17 cellular contexts compared by ENCODE assay signal in genomic region chr22:22552630-22553029, GRCh38. TPM values are rescaled to one million over a fixed set of nuclear protein-coding genes. Genes with fewer than 3 reads are reported as not detected.
DNase-seq lines count a peak whose midpoint lies in the region; ATAC-seq and TF ChIP-seq lines count a peak whose summit lies in the region.
"Had no signal": no experiment of that assay in that cellular context is flagged by ENCODE, and none has a peak within 500 bp of the region (broad histone marks: within the 10 kb centered on the region; RNA-seq: fewer than 3 reads in every experiment).

No MANE protein-coding gene starts in this region.

- H3K4me3 Mint-ChIP-seq in GM23338: no peak overlapping the region
- H3K4me3 Mint-ChIP-seq: activated T-cell treated with anti-CD3 and anti-CD28 coated beads, Interleukin-2, amount 50 U/mL, for 72 hours; stimulated activated memory B cell treated with anti-CD40 and anti-IgM and Interleukin-4, amounts not matched to agents 10 μg/mL and 1 μg/mL and 100 μg/mL, for 72 hours had no signal

- no peak overlapping the region for H3K27ac ChIP-seq in GM23338 (ENCODE audit: low read depth)
- peak overlapping the region in 1 of 2 experiments; percentile 63; a peak in 2 of 4 replicates for H3K27ac ChIP-seq in SK-N-SH (ENCODE audit: low read depth in 2 of 2, low read length in 1 of 2)
- H3K27ac ChIP-seq: BLaER1 had no signal

- no peak overlapping the region for H3K9ac ChIP-seq in SK-N-SH
- H3K9ac ChIP-seq: BLaER1 had no signal

- peak; percentile 44 for DNase-seq in D341Med (ENCODE audit: low spot score)
- peak; percentile 69 for DNase-seq in GM23338 (ENCODE audit: low spot score)
- DNase-seq in SK-N-SH: peak; percentile 80
- peak; percentile 49 for DNase-seq in iPS-NIHi11 (ENCODE audit: low spot score)
- DNase-seq in mesenteric fat pad (ENCODE audit: low spot score): no peak
- DNase-seq in Kasumi-1 (lab: John Stamatoyannopoulos, UW): no peak
- DNase-seq: activated T-cell treated with anti-CD3 and anti-CD28 coated beads, Interleukin-2, amount 50 U/mL, for 72 hours; anterior cingulate cortex; effector CD4-positive, alpha-beta T cell; NCI-H2029 treated with DMSO at 0.1 percent for 48 hours had no signal

- H3K9me3 ChIP-seq in SK-N-SH: no peaks in the 10 kb centered on the region

- ATAC-seq in GM23338 (peak; percentile 97), GM18520 (IDR thresholded peaks at IDR 0.05; ENCODE audit: unreplicated experiment) (no peak), GM18867 (IDR thresholded peaks at IDR 0.05; ENCODE audit: unreplicated experiment) (no peak)
- ATAC-seq: activated T-cell treated with anti-CD3 and anti-CD28 coated beads, Interleukin-2, amount 50 U/mL, for 72 hours; stimulated activated memory B cell treated with anti-CD40 and anti-IgM and Interleukin-4, amounts not matched to agents 10 μg/mL and 1 μg/mL and 100 μg/mL, for 72 hours had no signal

- no peak overlapping the region for H3K27ac Mint-ChIP-seq in GM23338
- H3K27ac Mint-ChIP-seq: activated T-cell treated with anti-CD3 and anti-CD28 coated beads, Interleukin-2, amount 50 U/mL, for 72 hours; stimulated activated memory B cell treated with anti-CD40 and anti-IgM and Interleukin-4, amounts not matched to agents 10 μg/mL and 1 μg/mL and 100 μg/mL, for 72 hours had no signal

- H3K27me3 Mint-ChIP-seq in GM23338 (ENCODE audit: insufficient read depth, low read depth, poor library complexity): peaks cover 85% of the 10 kb centered on the region
- H3K27me3 Mint-ChIP-seq: stimulated activated memory B cell treated with anti-CD40 and anti-IgM and Interleukin-4, amounts not matched to agents 10 μg/mL and 1 μg/mL and 100 μg/mL, for 72 hours had no signal

- H3K9me2 ChIP-seq in GM23338 (ENCODE audit: insufficient read depth) (no peaks in the 10 kb centered on the region), SK-N-SH (no peaks in the 10 kb centered on the region)

- H3K27me3 ChIP-seq in GM23338 (ENCODE audit: insufficient read depth) (peaks cover 96% of the 10 kb centered on the region), SK-N-SH (ENCODE audit: insufficient read depth) (no peaks in the 10 kb centered on the region)
- H3K27me3 ChIP-seq: BLaER1 had no signal

- no peaks in the 10 kb centered on the region; the same call in 2 of the 3 replicates for H3K36me3 Mint-ChIP-seq in GM23338 (ENCODE audit: low read depth)
- H3K36me3 Mint-ChIP-seq: stimulated activated memory B cell treated with anti-CD40 and anti-IgM and Interleukin-4, amounts not matched to agents 10 μg/mL and 1 μg/mL and 100 μg/mL, for 72 hours had no signal

- WGBS in SK-N-SH (ENCODE audit: low lambda C conversion rate): 36% methylated on average over 4 of the region's 4 CpGs

- H3K4me1 Mint-ChIP-seq in GM23338: no peaks in the 10 kb centered on the region

- peaks cover 13% of the 10 kb centered on the region for H3K9me3 Mint-ChIP-seq in GM23338
- H3K9me3 Mint-ChIP-seq: activated T-cell treated with anti-CD3 and anti-CD28 coated beads, Interleukin-2, amount 50 U/mL, for 72 hours; stimulated activated memory B cell treated with anti-CD40 and anti-IgM and Interleukin-4, amounts not matched to agents 10 μg/mL and 1 μg/mL and 100 μg/mL, for 72 hours had no signal

- H3K4me2 ChIP-seq in GM23338 (no peak overlapping the region), SK-N-SH (peak overlapping the region; percentile 31; the same call in 1 of the 2 replicates)
- H3K4me2 ChIP-seq: BLaER1 had no signal

- no peaks in the 10 kb centered on the region for H3K36me3 ChIP-seq in GM23338 (ENCODE audit: insufficient read depth)
- H3K36me3 ChIP-seq in SK-N-SH (replicated peaks in 1 of 2; ENCODE audit: control insufficient read depth in 1 of 2, insufficient read depth in 2 of 2, low read length in 1 of 2): peaks cover 69 to 81% of the 10 kb centered on the region in 2 experiments
- H3K36me3 ChIP-seq: BLaER1 had no signal

- H3K79me2 ChIP-seq in GM23338 (replicated peaks; ENCODE audit: insufficient read depth) (no peaks in the 10 kb centered on the region), SK-N-SH (ENCODE audit: insufficient read depth) (peaks cover 72% of the 10 kb centered on the region)

- CTCF ChIA-PET in SK-N-SH (lab: Yijun Ruan, JAX): interaction anchor here (0.8 to 4.0 kb wide), 12 partner anchors 24 to 130 kb away, joined by 3 to 15 read pairs (median 4); partner anchors contain the start of gene ZNF280B

- no peak overlapping the region for H3K4me3 ChIP-seq in GM23338
- H3K4me3 ChIP-seq in SK-N-SH (ENCODE audit: low read depth in 2 of 2, low read length in 1 of 2): peak overlapping the region in 1 of 2 experiments; percentile 13; a peak in 1 of 4 replicates
- H3K4me3 ChIP-seq: BLaER1, lung had no signal

- POLR2A ChIA-PET in SK-N-SH (lab: Yijun Ruan, JAX): interaction anchor here (0.6 kb wide), 1 partner anchor 44 kb away, joined by 3 read pairs; the partner anchor contains the start of gene ZNF280B

- TF ChIP-seq RAD21 in SK-N-SH (IDR thresholded peaks at IDR 0.05; ENCODE audit: low read length): peak; percentile 75

- no peak for TF ChIP-seq EP300 in SK-N-SH (IDR thresholded peaks at IDR 0.05; ENCODE audit: borderline replicate concordance in 1 of 2, low read depth in 1 of 2, low read length in 1 of 2)

- H3K4me1 ChIP-seq in GM23338 (ENCODE audit: insufficient read depth): no peaks in the 10 kb centered on the region
- peaks cover 0 to 54% of the 10 kb centered on the region in 2 experiments; a peak in 3 of 4 replicates for H3K4me1 ChIP-seq in SK-N-SH (ENCODE audit: control insufficient read depth in 1 of 2, insufficient read depth in 2 of 2, low read depth in 1 of 2, low read length in 1 of 2)

- peak; percentile 47 to 63; a peak in 3 of 4 replicates for TF ChIP-seq CTCF in GM23338 (conservative IDR thresholded peaks at IDR 0.05; ENCODE audit: low read depth in 2 of 2)
- TF ChIP-seq CTCF in SK-N-SH (IDR thresholded peaks at IDR 0.05): peak; percentile 26

- H3F3A ChIP-seq in GM23338 (replicated peaks; ENCODE audit: low read depth) (no peaks in the 10 kb centered on the region), SK-N-SH (replicated peaks; ENCODE audit: insufficient read depth) (peaks cover 19% of the 10 kb centered on the region)

- H2AFZ ChIP-seq in GM23338 (no peak overlapping the region), SK-N-SH (ENCODE audit: low read depth) (no peak overlapping the region)

- H4K20me1 ChIP-seq in GM23338 (replicated peaks; ENCODE audit: insufficient read depth): no peaks in the 10 kb centered on the region; the same call in 1 of the 2 replicates
- H4K20me1 ChIP-seq in SK-N-SH (ENCODE audit: insufficient read depth): peaks cover 97% of the 10 kb centered on the region
- H4K20me1 ChIP-seq: BLaER1 had no signal

TF ChIP-seq in GM23338, 12 proteins besides CTCF, POLR2A, EP300 and RAD21 (continues in another document):
- TF ChIP-seq CREB1 (CRISPR knock-in tag; IDR thresholded peaks at IDR 0.05; ENCODE audit: low read depth) (no peak), NANOG (IDR thresholded peaks at IDR 0.05; ENCODE audit: borderline replicate concordance) (no peak), ZNF331 (CRISPR knock-in tag; IDR thresholded peaks at IDR 0.05; ENCODE audit: low read depth) (no peak), POLR2AphosphoS5 (IDR thresholded peaks at IDR 0.05; ENCODE audit: low read depth) (no peak), JUNB (IDR thresholded peaks at IDR 0.05; ENCODE audit: unreplicated experiment) (no peak)
- TF ChIP-seq, protein P1, sequence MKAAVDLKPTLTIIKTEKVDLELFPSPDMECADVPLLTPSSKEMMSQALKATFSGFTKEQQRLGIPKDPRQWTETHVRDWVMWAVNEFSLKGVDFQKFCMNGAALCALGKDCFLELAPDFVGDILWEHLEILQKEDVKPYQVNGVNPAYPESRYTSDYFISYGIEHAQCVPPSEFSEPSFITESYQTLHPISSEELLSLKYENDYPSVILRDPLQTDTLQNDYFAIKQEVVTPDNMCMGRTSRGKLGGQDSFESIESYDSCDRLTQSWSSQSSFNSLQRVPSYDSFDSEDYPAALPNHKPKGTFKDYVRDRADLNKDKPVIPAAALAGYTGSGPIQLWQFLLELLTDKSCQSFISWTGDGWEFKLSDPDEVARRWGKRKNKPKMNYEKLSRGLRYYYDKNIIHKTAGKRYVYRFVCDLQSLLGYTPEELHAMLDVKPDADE (IDR thresholded peaks at IDR 0.05): no peak

TF ChIP-seq in SK-N-SH, 30 proteins besides CTCF, POLR2A, EP300 and RAD21 (continues in another document):
- peak; percentile 88 for TF ChIP-seq MXI1 (IDR thresholded peaks at IDR 0.05; ENCODE audit: low read depth, low read length)
- TF ChIP-seq RCOR1 (IDR thresholded peaks at IDR 0.05; ENCODE audit: low read length): peak; percentile 49; the same call in 1 of the 2 replicates
- no peak for TF ChIP-seq PBX3 (IDR thresholded peaks at IDR 0.05)
- no peak for TF ChIP-seq TAF1 (IDR thresholded peaks at IDR 0.05; ENCODE audit: borderline replicate concordance, low read depth, low read length)

RNA-seq across cellular contexts. Expression of gene PRAME, which starts 6.4 kb away (rescaled TPM):
- not detected in 2 replicates for total RNA-seq in GM23338 (2014; rRNA removed; shearing (Covaris generic))
- polyA plus RNA-seq in GM23338 (2016; fragmentation: Nextera tagmentation; extraction: Ambion mirVana) (not detected in 2 replicates), SK-N-SH (2012; rRNA removed) (193 and 241 TPM in 2 replicates)
- polyA plus RNA-seq in SK-N-SH (2012; cell fraction: cytosol; rRNA removed): 123 and 160 TPM in 2 replicates
- 488 and 508 TPM in 2 replicates for polyA plus RNA-seq in SK-N-SH (2012; cell fraction: nucleus; rRNA removed)
- total RNA-seq in mesenteric fat pad: not detected
- total RNA-seq: glomerular endothelial cell, osteocyte had no signal

RNA-seq across cellular contexts. Expression of gene ZNF280A, which starts 32.6 kb away (rescaled TPM):
- total RNA-seq in GM23338 (2014; rRNA removed; shearing (Covaris generic)): not detected in 2 replicates
- polyA plus RNA-seq in GM23338 (2016; fragmentation: Nextera tagmentation; extraction: Ambion mirVana): not detected in 2 replicates
- not detected in 2 replicates for polyA plus RNA-seq in SK-N-SH (2012; rRNA removed)
- polyA plus RNA-seq in SK-N-SH (2012; cell fraction: cytosol; rRNA removed): not detected in 2 replicates
- not detected in 2 replicates for polyA plus RNA-seq in SK-N-SH (2012; cell fraction: nucleus; rRNA removed)
- not detected for total RNA-seq in mesenteric fat pad
- total RNA-seq: activated T-cell treated with anti-CD3 and anti-CD28 coated beads, Interleukin-2, amount 50 U/mL, for 72 hours; lung; osteocyte had no signal
- polyA plus RNA-seq: lung had no signal

RNA-seq across cellular contexts. Expression of gene ZNF280B, which starts 44.1 kb away (rescaled TPM):
- 5.7 and 6.7 TPM in 2 replicates for total RNA-seq in GM23338 (2014; rRNA removed; shearing (Covaris generic))
- 5.3 and 5.5 TPM in 2 replicates for polyA plus RNA-seq in GM23338 (2016; fragmentation: Nextera tagmentation; extraction: Ambion mirVana)
- 0.82 and 1.2 TPM in 2 replicates for polyA plus RNA-seq in SK-N-SH (2012; rRNA removed)
- polyA plus RNA-seq in SK-N-SH (2012; cell fraction: cytosol; rRNA removed): 1.1 TPM in 2 replicates
- polyA plus RNA-seq in SK-N-SH (2012; cell fraction: nucleus; rRNA removed): 0.70 and 1.3 TPM in 2 replicates
- 1.1 TPM for total RNA-seq in mesenteric fat pad

Comparison
In these comparisons a context has a peak if more than half of its experiments do, and no peak if none do; other contexts are left out.
1. DNase-seq: peak in D341Med (single experiment), GM23338 (single experiment), SK-N-SH (single experiment) and iPS-NIHi11 (single experiment); none in mesenteric fat pad (single experiment) and Kasumi-1 (0 of 2).